ENCODE assay signal across 15 cellular contexts in the genomic region with DNA sequence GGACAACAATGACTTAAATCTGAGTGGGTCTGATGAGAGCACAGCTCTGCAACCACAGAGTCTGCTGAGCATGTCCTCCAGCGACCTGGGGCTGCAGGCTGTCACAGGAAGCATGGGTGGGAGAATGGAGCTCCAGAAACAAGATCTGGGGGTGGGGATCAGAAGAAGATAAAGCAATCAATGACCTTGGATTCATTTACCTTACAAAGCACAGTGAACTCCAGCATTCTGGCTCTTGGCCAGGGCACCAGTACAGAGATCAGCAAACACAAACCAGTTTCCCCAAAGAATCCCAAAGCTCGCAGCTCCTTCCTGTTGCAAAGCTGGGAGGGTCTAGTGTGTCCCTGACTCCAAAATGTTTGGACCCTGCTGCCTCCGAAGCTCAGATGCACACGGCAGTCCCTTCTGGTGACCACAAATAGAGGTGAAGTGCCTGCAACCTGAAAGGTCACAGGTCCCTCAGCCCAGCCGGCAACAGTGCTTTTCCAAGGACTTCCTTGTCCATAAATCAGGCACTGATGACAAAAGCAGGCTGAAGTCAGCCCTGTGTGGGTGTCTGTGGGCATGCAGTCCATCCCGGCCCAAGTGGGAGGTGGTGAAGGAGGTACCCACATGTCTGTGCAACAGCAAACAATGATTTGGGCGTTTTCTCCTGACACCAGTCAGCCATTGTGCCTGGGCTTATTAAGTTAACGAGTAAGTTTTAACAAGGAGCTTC.
A peak's percentile ranks its signal among the peaks of the same experiment; 100 is the strongest.
DNase-seq lines count a peak whose midpoint lies in the region; ATAC-seq and TF ChIP-seq lines count a peak whose summit lies in the region.
"Had no signal": no experiment of that assay in that cellular context is flagged by ENCODE, and none has a peak within 500 bp of the region (broad histone marks: within the 10 kb centered on the region; RNA-seq: fewer than 3 reads in every experiment).

No MANE protein-coding gene starts in this region.

- intact Hi-C loops in colonic mucosa (cut with DNase I) = loop anchor here (10.0 kb wide), 1 partner anchor 107 kb away; no protein-coding TSS in a partner anchor

- H3K27ac Mint-ChIP-seq in nephron progenitor cell = no peak overlapping the region
- H3K27ac Mint-ChIP-seq: activated naive CD8-positive, alpha-beta T cell treated with anti-CD3 and anti-CD28 coated beads for 36 hours; endodermal cell; memory B cell; T-helper 17 cell had no signal

- no peaks in the 10 kb centered on the region for H3K9me3 Mint-ChIP-seq in nephron progenitor cell
- H3K9me3 Mint-ChIP-seq in activated T-cell treated with anti-CD3 and anti-CD28 coated beads, Interleukin-2, amount 50 U/mL, for 4 hours = no peaks in the 10 kb centered on the region
- H3K9me3 Mint-ChIP-seq: activated naive CD8-positive, alpha-beta T cell treated with anti-CD3 and anti-CD28 coated beads for 36 hours; memory B cell had no signal

- no peaks in the 10 kb centered on the region for H3K9me3 ChIP-seq in colonic mucosa

- TF ChIP-seq CTCF in colonic mucosa (IDR thresholded peaks at IDR 0.05) = no peak
- no peak for TF ChIP-seq CTCF in nephron progenitor cell (IDR thresholded peaks at IDR 0.05)

- H3K4me3 ChIP-seq in colonic mucosa = no peak overlapping the region

- H3K36me3 ChIP-seq in colonic mucosa = no peaks in the 10 kb centered on the region

- ATAC-seq in HG03432 (IDR thresholded peaks at IDR 0.05; ENCODE audit: unreplicated experiment) = no peak
- no peak for ATAC-seq in GM21528 (IDR thresholded peaks at IDR 0.05; ENCODE audit: low FRiP score, unreplicated experiment)
- no peak for ATAC-seq in activated T-cell treated with anti-CD3 and anti-CD28 coated beads, Interleukin-2, amount 50 U/mL, for 4 hours
- ATAC-seq: T-helper 17 cell had no signal

- no peaks in the 10 kb centered on the region for H3K27me3 ChIP-seq in colonic mucosa

- peaks cover 42% of the 10 kb centered on the region for H3K4me1 Mint-ChIP-seq in nephron progenitor cell
- H3K4me1 Mint-ChIP-seq in activated T-cell treated with anti-CD3 and anti-CD28 coated beads, Interleukin-2, amount 50 U/mL, for 4 hours (ENCODE audit: low read depth) = no peaks in the 10 kb centered on the region
- H3K4me1 Mint-ChIP-seq: activated naive CD8-positive, alpha-beta T cell treated with anti-CD3 and anti-CD28 coated beads for 36 hours; memory B cell had no signal

- no peaks in the 10 kb centered on the region for H3K27me3 Mint-ChIP-seq in nephron progenitor cell (ENCODE audit: low read depth, poor library complexity)
- H3K27me3 Mint-ChIP-seq in activated T-cell treated with anti-CD3 and anti-CD28 coated beads, Interleukin-2, amount 50 U/mL, for 4 hours (ENCODE audit: low read depth) = peaks cover 18% of the 10 kb centered on the region

- H3K4me3 Mint-ChIP-seq in nephron progenitor cell = no peak overlapping the region
- H3K4me3 Mint-ChIP-seq in activated T-cell treated with anti-CD3 and anti-CD28 coated beads, Interleukin-2, amount 50 U/mL, for 4 hours = no peak overlapping the region
- H3K4me3 Mint-ChIP-seq: activated naive CD8-positive, alpha-beta T cell treated with anti-CD3 and anti-CD28 coated beads for 36 hours; endodermal cell; memory B cell; T-helper 17 cell had no signal

- H3K36me3 Mint-ChIP-seq in nephron progenitor cell (ENCODE audit: low read depth) = no peaks in the 10 kb centered on the region
- H3K36me3 Mint-ChIP-seq in activated T-cell treated with anti-CD3 and anti-CD28 coated beads, Interleukin-2, amount 50 U/mL, for 4 hours (ENCODE audit: insufficient read depth) = no peaks in the 10 kb centered on the region
- H3K36me3 Mint-ChIP-seq: activated naive CD8-positive, alpha-beta T cell treated with anti-CD3 and anti-CD28 coated beads for 36 hours; memory B cell had no signal

- peak; percentile 30 for DNase-seq in COR-L47 (lab: John Stamatoyannopoulos, UW)
- peak; percentile 33 for DNase-seq in LoVo (ENCODE audit: low spot score)
- peak; percentile 86 for DNase-seq in colonic mucosa
- peak; percentile 22 for DNase-seq in nephron progenitor cell
- DNase-seq in GM19238 (ENCODE audit: insufficient read length, low spot score) = no peak
- DNase-seq in activated T-cell treated with anti-CD3 and anti-CD28 coated beads, Interleukin-2, amount 50 U/mL, for 4 hours = no peak
- DNase-seq: activated naive CD8-positive, alpha-beta T cell treated with anti-CD3 and anti-CD28 coated beads for 36 hours; activated T-cell treated with anti-CD3 and anti-CD28 coated beads for 4 hours; EL; endodermal cell; NCI-H446 treated with DMSO at 0.1 percent for 48 hours; T-helper 17 cell had no signal

- H3K9ac ChIP-seq in colonic mucosa (ENCODE audit: low read depth in 2 of 2, low read length in 2 of 2) = no peak overlapping the region

- H3K27ac ChIP-seq in colonic mucosa = peak overlapping the region; percentile 82

- peaks cover 3% of the 10 kb centered on the region for H3K4me1 ChIP-seq in colonic mucosa

Comparison
In these comparisons a context has a peak if more than half of its experiments do, and no peak if none do; other contexts are left out.
1. DNase-seq: peak in COR-L47 (single experiment), LoVo (single experiment), colonic mucosa (single experiment) and nephron progenitor cell (single experiment); none in GM19238 (single experiment) and activated T-cell treated with anti-CD3 and anti-CD28 coated beads, Interleukin-2, amount 50 U/mL, for 4 hours (single experiment).